In genomic region chr3:9390265-9390888, GRCh38 we compare ENCODE assay signal across 30 cellular contexts. TPM values are rescaled to one million over a fixed set of nuclear protein-coding genes. Genes with fewer than 3 reads are reported as not detected.
DNase-seq lines count a peak whose midpoint lies in the region; ATAC-seq, FAIRE-seq and TF ChIP-seq lines count a peak whose summit lies in the region.
"Had no signal": no experiment of that assay in that cellular context is flagged by ENCODE, and none has a peak within 500 bp of the region (broad histone marks: within the 10 kb centered on the region; RNA-seq: fewer than 3 reads in every experiment).

No MANE protein-coding gene starts in this region.

- no peak overlapping the region for H3K9ac ChIP-seq in K562 (ENCODE audit: insufficient read depth in 1 of 2, low read depth in 2 of 2, low read length in 2 of 2)
- H3K9ac ChIP-seq: BLaER1 had no signal

- no peak for TF ChIP-seq CTCF in K562 (IDR thresholded peaks at IDR 0.05 in 2 of 3, conservative IDR thresholded peaks at IDR 0.05 in 1 of 3; ENCODE audit: insufficient read depth in 2 of 3, low read depth in 1 of 3, low read length in 3 of 3)
- no peak for TF ChIP-seq CTCF in neutrophil (IDR thresholded peaks at IDR 0.05)
- no peak for TF ChIP-seq CTCF in adrenal gland (IDR thresholded peaks at IDR 0.05)

- TF ChIP-seq EP300 in K562 (IDR thresholded peaks at IDR 0.05; ENCODE audit: low read length), result no peak

- H3K27ac Mint-ChIP-seq in activated T-cell treated with anti-CD3 and anti-CD28 coated beads, Interleukin-2, amount 50 U/mL, for 72 hours, result peak overlapping the region; percentile 97
- H3K27ac Mint-ChIP-seq in immature natural killer cell, result peak overlapping the region in 2 of 6 donors; percentile 62 to 68
- H3K27ac Mint-ChIP-seq: activated CD8-positive, alpha-beta memory T cell treated with anti-CD3 and anti-CD28 coated beads, Interleukin-2, amount 10 ng/mL, durations not matched to agents 7 days and 5 days; activated T-helper 2 cell treated with anti-CD3 and anti-CD28 coated beads, Interferon-gamma antibody, Interleukin-2, Interleukin-4, amounts not matched to agents 10 μg/mL and 5 μg/mL and 100 μg/mL, durations not matched to agents 14 hours and 24 hours and 36 hours had no signal

- no peak for TF ChIP-seq RAD21 in K562 (CRISPR knock-in tag; conservative IDR thresholded peaks at IDR 0.05 in 1 of 2, IDR thresholded peaks at IDR 0.05 in 1 of 2)

- H3K27ac ChIP-seq in K562 (ENCODE audit: extremely low read depth, low read depth, low read length) (no peak overlapping the region), neutrophil (peak overlapping the region; percentile 74), adrenal gland (no peak overlapping the region), aorta (ENCODE audit: low read depth in 1 of 2, low read length in 2 of 2) (no peak overlapping the region)
- H3K27ac ChIP-seq: BLaER1, heart left ventricle, pancreas, right atrium auricular region, stomach, transverse colon had no signal

- FAIRE-seq in GM12892 (lab: Jason Lieb, UNC) (no peak), K562 (lab: Jason Lieb, UNC) (no peak)
- FAIRE-seq: GM18507, pancreas had no signal

- no peaks in the 10 kb centered on the region for H3K9me3 ChIP-seq in K562 (replicated peaks; ENCODE audit: control insufficient read depth, insufficient read depth, low read depth, low read length)
- H3K9me3 ChIP-seq in neutrophil, result no peaks in the 10 kb centered on the region
- no peaks in the 10 kb centered on the region for H3K9me3 ChIP-seq in adrenal gland (replicated peaks in 1 of 3)
- H3K9me3 ChIP-seq in aorta (ENCODE audit: control insufficient read depth, low read length), result no peaks in the 10 kb centered on the region
- H3K9me3 ChIP-seq: BLaER1, heart left ventricle, pancreas, right atrium auricular region, stomach, transverse colon had no signal

- ATAC-seq in activated T-cell treated with anti-CD3 and anti-CD28 coated beads, Interleukin-2, amount 50 U/mL, for 72 hours (replicated peaks in 1 of 2), result no peak
- ATAC-seq in K562 (no peak), aorta (ENCODE audit: low FRiP score) (no peak)
- ATAC-seq: activated CD8-positive, alpha-beta memory T cell treated with anti-CD3 and anti-CD28 coated beads, Interleukin-2, amount 10 ng/mL, durations not matched to agents 7 days and 5 days; heart left ventricle; left cardiac atrium; pancreas had no signal

- no peaks in the 10 kb centered on the region for H3K27me3 ChIP-seq in K562 (ENCODE audit: control insufficient read depth in 2 of 2, insufficient read depth in 2 of 2, low read length in 2 of 2)
- H3K27me3 ChIP-seq in neutrophil, result no peaks in the 10 kb centered on the region
- no peaks in the 10 kb centered on the region for H3K27me3 ChIP-seq in adrenal gland
- H3K27me3 ChIP-seq in aorta (ENCODE audit: control insufficient read depth in 1 of 2, insufficient read depth in 2 of 2, low read length in 1 of 2), result no peaks in the 10 kb centered on the region
- H3K27me3 ChIP-seq: BLaER1, heart left ventricle, pancreas, right atrium auricular region, stomach, transverse colon had no signal

- H3K4me3 ChIP-seq in K562, result no peak overlapping the region
- no peak overlapping the region for H3K4me3 ChIP-seq in neutrophil (ENCODE audit: low read depth in 1 of 2, low read length in 1 of 2)
- H3K4me3 ChIP-seq in adrenal gland, result no peak overlapping the region
- no peak overlapping the region for H3K4me3 ChIP-seq in aorta (ENCODE audit: low read length in 2 of 2)
- H3K4me3 ChIP-seq: BLaER1, heart left ventricle, pancreas, right atrium auricular region, stomach, transverse colon had no signal

- DNase-seq in activated T-cell treated with anti-CD3 and anti-CD28 coated beads, Interleukin-2, amount 50 U/mL, for 72 hours, result no peak
- DNase-seq in activated T-cell treated with anti-CD3 and anti-CD28 coated beads for 4 hours (no peak), GM12892 (ENCODE audit: insufficient read length) (no peak), K562 (ENCODE audit: extremely low read depth in 1 of 4, low spot score in 3 of 4) (no peak), adrenal gland (no peak), aorta (no peak), immature natural killer cell (no peak)
- DNase-seq: ACHN; activated CD4-positive, alpha-beta T cell treated with anti-CD3 and anti-CD28 coated beads for 1 hour; activated CD8-positive, alpha-beta memory T cell treated with anti-CD3 and anti-CD28 coated beads, Interleukin-2, amount 10 ng/mL, durations not matched to agents 7 days and 5 days; dermis blood vessel endothelial cell; H7; heart left ventricle; KBM-7; left cardiac atrium; MM.1S; NCI-H1694; NCI-H2171 treated with DMSO at 0.1 percent for 48 hours; NCI-H526 treated with DMSO at 0.1 percent for 48 hours; pancreas; stimulated activated CD4-positive, alpha-beta T cell treated with anti-CD3 and anti-CD28 coated beads, Interleukin-12 subunit alpha, Interleukin-12 subunit beta, amount 100 ng/mL, for 4 hours; stimulated activated CD4-positive, alpha-beta T cell treated with anti-CD3 and anti-CD28 coated beads, Interleukin-4, amount 100 ng/mL, for 4 hours; stomach; SW 1271; transverse colon had no signal

- no TSS peak for BruUV-seq in K562 (replicated peaks; lab: Mats Ljungman, UMichigan)

- no peaks in the 10 kb centered on the region for H3K9me1 ChIP-seq in K562 (ENCODE audit: control insufficient read depth, insufficient read depth, low read length)

- CTCF ChIA-PET in K562 (lab: Yijun Ruan, JAX; ENCODE audit: low intra/inter-chr PET ratio), result no interaction called here

- no peaks in the 10 kb centered on the region for H3K27me3 Mint-ChIP-seq in activated T-cell treated with anti-CD3 and anti-CD28 coated beads, Interleukin-2, amount 50 U/mL, for 72 hours (ENCODE audit: low read depth)
- H3K27me3 Mint-ChIP-seq in immature natural killer cell (ENCODE audit: low read depth in 3 of 3), result peaks cover 0 to 3% (median 2%) of the 10 kb centered on the region in 3 donors
- H3K27me3 Mint-ChIP-seq: activated CD8-positive, alpha-beta memory T cell treated with anti-CD3 and anti-CD28 coated beads, Interleukin-2, amount 10 ng/mL, durations not matched to agents 7 days and 5 days had no signal

- H3K9me3 Mint-ChIP-seq in activated T-cell treated with anti-CD3 and anti-CD28 coated beads, Interleukin-2, amount 50 U/mL, for 72 hours, result no peaks in the 10 kb centered on the region
- no peaks in the 10 kb centered on the region for H3K9me3 Mint-ChIP-seq in immature natural killer cell
- H3K9me3 Mint-ChIP-seq: activated T-helper 2 cell treated with anti-CD3 and anti-CD28 coated beads, Interferon-gamma antibody, Interleukin-2, Interleukin-4, amounts not matched to agents 10 μg/mL and 5 μg/mL and 100 μg/mL, durations not matched to agents 14 hours and 24 hours and 36 hours had no signal

- peaks cover 97% of the 10 kb centered on the region for H3K36me3 ChIP-seq in K562 (ENCODE audit: control insufficient read depth, insufficient read depth, low read length)
- H3K36me3 ChIP-seq in neutrophil, result peaks cover 38% of the 10 kb centered on the region
- peaks cover 0 to 66% of the 10 kb centered on the region in 2 donors for H3K36me3 ChIP-seq in adrenal gland (replicated peaks in 1 of 2)
- peaks cover 3 to 6% of the 10 kb centered on the region in 2 donors for H3K36me3 ChIP-seq in aorta (ENCODE audit: control insufficient read depth in 1 of 2, insufficient read depth in 2 of 2, low read length in 1 of 2)

- WGBS in K562 (ENCODE audit: insufficient coverage, low coverage, missing lambda C conversion rate), result 94% methylated on average over 5 of the region's 5 CpGs
- 89 to 94% (median 90%) methylated on average over 5 of the region's 5 CpGs for WGBS in adrenal gland, 4 donors
- 86 to 88% methylated on average over 5 of the region's 5 CpGs for WGBS in aorta, 2 donors

- H3K4me1 ChIP-seq in K562 (replicated peaks in 1 of 2; ENCODE audit: control insufficient read depth in 2 of 2, insufficient read depth in 2 of 2, low read length in 2 of 2), result peaks cover 0 to 16% of the 10 kb centered on the region in 2 experiments; a peak in 3 of 5 replicates
- H3K4me1 ChIP-seq in neutrophil (ENCODE audit: control insufficient read depth in 1 of 2, insufficient read depth in 1 of 2, low read depth in 1 of 2, low read length in 1 of 2), result peaks cover 61 to 74% of the 10 kb centered on the region in 2 experiments
- H3K4me1 ChIP-seq in adrenal gland (replicated peaks in 1 of 2), result peaks cover 12 to 51% of the 10 kb centered on the region in 2 donors
- H3K4me1 ChIP-seq in aorta (ENCODE audit: control insufficient read depth in 1 of 2, insufficient read depth in 2 of 2, low read length in 2 of 2), result no peaks in the 10 kb centered on the region

- in situ Hi-C loops in K562 (cut with MboI), result no loop called here

- peaks cover 60% of the 10 kb centered on the region for H3K4me1 Mint-ChIP-seq in activated T-cell treated with anti-CD3 and anti-CD28 coated beads, Interleukin-2, amount 50 U/mL, for 72 hours (ENCODE audit: low read depth)
- peaks cover 42 to 66% of the 10 kb centered on the region in 2 donors for H3K4me1 Mint-ChIP-seq in immature natural killer cell

- H3K79me2 ChIP-seq in K562 (ENCODE audit: control insufficient read depth, insufficient read depth, low read length), result peaks cover 73% of the 10 kb centered on the region

- no peak overlapping the region for H2AFZ ChIP-seq in K562 (ENCODE audit: low read depth, low read length)

- peaks cover 14% of the 10 kb centered on the region; the same call in 1 of the 2 replicates for H4K20me1 ChIP-seq in K562 (replicated peaks; ENCODE audit: control insufficient read depth, insufficient read depth, low read length)

- peak; percentile 65 for TF ChIP-seq POLR2A in GM12892 (IDR thresholded peaks at IDR 0.05; ENCODE audit: low read depth, low read length)
- peak; percentile 54 for TF ChIP-seq POLR2A in K562 (conservative IDR thresholded peaks at IDR 0.05)
- TF ChIP-seq POLR2A in adrenal gland (IDR thresholded peaks at IDR 0.05), result no peak

- H3K36me3 Mint-ChIP-seq in activated T-cell treated with anti-CD3 and anti-CD28 coated beads, Interleukin-2, amount 50 U/mL, for 72 hours (ENCODE audit: insufficient read depth in 2 of 2), result peaks cover 22 to 60% of the 10 kb centered on the region in 2 donors
- peaks cover 11 to 48% (median 19%) of the 10 kb centered on the region in 3 donors for H3K36me3 Mint-ChIP-seq in immature natural killer cell

- no peak overlapping the region for H3K4me3 Mint-ChIP-seq in activated T-cell treated with anti-CD3 and anti-CD28 coated beads, Interleukin-2, amount 50 U/mL, for 72 hours
- no peak overlapping the region for H3K4me3 Mint-ChIP-seq in immature natural killer cell
- H3K4me3 Mint-ChIP-seq: activated CD8-positive, alpha-beta memory T cell treated with anti-CD3 and anti-CD28 coated beads, Interleukin-2, amount 10 ng/mL, durations not matched to agents 7 days and 5 days had no signal

- POLR2A ChIA-PET in K562 (lab: Yijun Ruan, JAX), result interaction anchor here (1.0 kb wide), 1 partner anchor 9 kb away, joined by 4 read pairs; no protein-coding TSS in a partner anchor

- no peak overlapping the region for H3K4me2 ChIP-seq in K562 (ENCODE audit: insufficient read depth, low read length)
- H3K4me2 ChIP-seq: BLaER1 had no signal

- intact Hi-C loops in K562 (cut with micrococcal nuclease) (no loop called here), adrenal gland (cut with DNase I) (loop anchor here in 1 of 2 donors (5.0 kb wide), 2 partner anchors 37 to 52 kb away; no protein-coding TSS in a partner anchor), aorta (cut with DNase I) (no loop called here)

RNA-seq across cellular contexts. Expression of gene SETD5, which starts 7.0 kb away (rescaled TPM):
- 100 to 1,000 TPM; 158 to 173 TPM for total RNA-seq in activated T-cell treated with anti-CD3 and anti-CD28 coated beads, Interleukin-2, amount 50 U/mL, for 72 hours
- 60.5 TPM for polyA plus RNA-seq in GM12892 (2012; ENCODE audit: missing spikeins)
- 501 and 1,010 TPM in 2 replicates for total RNA-seq in K562 (2011; cell fraction: chromatin; rRNA removed; ENCODE audit: low replicate concordance)
- 231 and 322 TPM in 2 replicates for total RNA-seq in K562 (2011; cell fraction: nucleolus; rRNA removed)
- 405 and 463 TPM in 2 replicates for total RNA-seq in K562 (2011; cell fraction: nucleoplasm; rRNA removed)
- total RNA-seq in K562 (2014; rRNA removed), result 60.9 and 61.4 TPM in 2 replicates
- total RNA-seq in K562 (2014; rRNA removed; fragmentation: Illumina TruSeq; extraction: Trizol), result 87.2 and 97.1 TPM in 2 replicates
- total RNA-seq in K562 (2015; rRNA removed; fragmentation: Illumina TruSeq; extraction: Trizol), result 80.3 and 92.2 TPM in 2 replicates
- total RNA-seq in K562 (2021), result 118 and 135 TPM in 2 replicates
- polyA plus RNA-seq in K562 (2011; rRNA removed), result 106 and 130 TPM in 2 replicates
- polyA plus RNA-seq in K562 (2011; cell fraction: cytosol; rRNA removed), result 46.5 and 86.7 TPM in 2 replicates
- 413 and 458 TPM in 2 replicates for polyA plus RNA-seq in K562 (2011; cell fraction: nucleus; rRNA removed)
- 98.7 and 112 TPM in 2 replicates for polyA plus RNA-seq in K562 (2012)
- polyA plus RNA-seq in K562 (2014; fragmentation: Illumina TruSeq; extraction: Trizol), result 108 and 128 TPM in 2 replicates
- polyA plus RNA-seq in K562 (2014; fragmentation: Nextera tagmentation; extraction: Ambion mirVana), result 10 to 100 TPM; 20.8 to 38.8 TPM
- polyA plus RNA-seq in K562 (2014; rRNA removed), result 65.4 and 69.1 TPM in 2 replicates
- polyA minus RNA-seq in K562 (2011; rRNA and poly(A)+ RNA removed), result 199 and 230 TPM in 2 replicates
- polyA minus RNA-seq in K562 (2011; cell fraction: cytosol; rRNA and poly(A)+ RNA removed), result 98.0 and 118 TPM in 2 replicates
- 188 and 330 TPM in 2 replicates for polyA minus RNA-seq in K562 (2011; cell fraction: nucleus; rRNA and poly(A)+ RNA removed)
- total RNA-seq in adrenal gland, result 100 to 1,000 TPM in 2 of 8 donors, 10 to 100 TPM in 6; 46.5 to 135 (median 88.6) TPM
- polyA plus RNA-seq in adrenal gland, result 10 to 100 TPM; 35.3 to 72.5 (median 63.1) TPM
- total RNA-seq in aorta, result 100 to 1,000 TPM; 148 to 200 TPM
- polyA plus RNA-seq in aorta, result 10 to 100 TPM; 13.9 to 37.3 TPM
- 10 to 100 TPM; 13.7 to 50.2 (median 19.2) TPM for polyA plus RNA-seq in immature natural killer cell

RNA-seq across cellular contexts. Expression of gene THUMPD3, which starts 27.5 kb away (rescaled TPM):
- 10 to 100 TPM; 56.0 to 65.5 TPM for total RNA-seq in activated T-cell treated with anti-CD3 and anti-CD28 coated beads, Interleukin-2, amount 50 U/mL, for 72 hours
- polyA plus RNA-seq in GM12892 (2012; ENCODE audit: missing spikeins), result 45.9 TPM
- 65.1 and 119 TPM in 2 replicates for total RNA-seq in K562 (2011; cell fraction: chromatin; rRNA removed; ENCODE audit: low replicate concordance)
- total RNA-seq in K562 (2011; cell fraction: nucleolus; rRNA removed), result 39.5 and 43.0 TPM in 2 replicates
- total RNA-seq in K562 (2011; cell fraction: nucleoplasm; rRNA removed), result 58.4 and 80.8 TPM in 2 replicates
- total RNA-seq in K562 (2014; rRNA removed) (74.6 and 75.5 TPM in 2 replicates), K562 (2014; rRNA removed; fragmentation: Illumina TruSeq; extraction: Trizol) (125 and 131 TPM in 2 replicates), K562 (2015; rRNA removed; fragmentation: Illumina TruSeq; extraction: Trizol) (111 and 113 TPM in 2 replicates), K562 (2021) (106 and 114 TPM in 2 replicates), adrenal gland (10 to 100 TPM; 20.1 to 57.3 (median 42.8) TPM), aorta (10 to 100 TPM; 23.8 to 26.2 TPM)
- polyA plus RNA-seq in K562 (2011; rRNA removed) (115 and 132 TPM in 2 replicates), K562 (2014; fragmentation: Illumina TruSeq; extraction: Trizol) (102 and 118 TPM in 2 replicates), K562 (2014; fragmentation: Nextera tagmentation; extraction: Ambion mirVana) (10 to 100 TPM; 58.3 to 78.1 TPM), K562 (2014; rRNA removed) (83.9 and 99.5 TPM in 2 replicates), adrenal gland (10 to 100 TPM; 32.9 to 70.2 (median 35.9) TPM), aorta (10 to 100 TPM; 16.9 to 22.5 TPM), immature natural killer cell (10 to 100 TPM; 13.2 to 23.1 (median 15.3) TPM)
- polyA plus RNA-seq in K562 (2011; cell fraction: cytosol; rRNA removed), result 37.6 and 59.9 TPM in 2 replicates
- 49.9 and 51.8 TPM in 2 replicates for polyA plus RNA-seq in K562 (2011; cell fraction: nucleus; rRNA removed)
- polyA plus RNA-seq in K562 (2012), result 85.6 and 109 TPM in 2 replicates
- polyA minus RNA-seq in K562 (2011; rRNA and poly(A)+ RNA removed), result 305 and 319 TPM in 2 replicates
- 40.5 and 64.5 TPM in 2 replicates for polyA minus RNA-seq in K562 (2011; cell fraction: cytosol; rRNA and poly(A)+ RNA removed)
- 30.8 and 37.4 TPM in 2 replicates for polyA minus RNA-seq in K562 (2011; cell fraction: nucleus; rRNA and poly(A)+ RNA removed)

Comparison
In these comparisons a context has a peak if more than half of its experiments do, and no peak if none do; other contexts are left out.
1. POLR2A ChIP-seq: peak in GM12892 (single experiment) and K562 (single experiment); none in adrenal gland (0 of 2).